Comparison of ENCODE assay signal across 16 cellular contexts in genomic region chr16:80092686-80093085, GRCh38.
DNase-seq lines count a peak whose midpoint lies in the region; ATAC-seq and TF ChIP-seq lines count a peak whose summit lies in the region.
"Had no signal": no experiment of that assay in that cellular context is flagged by ENCODE, and none has a peak within 500 bp of the region (broad histone marks: within the 10 kb centered on the region; RNA-seq: fewer than 3 reads in every experiment).

No MANE protein-coding gene starts in this region.

- H3K4me3 ChIP-seq in epithelial cell of esophagus (ENCODE audit: low read length) (no peak overlapping the region), retinal pigment epithelial cell (ENCODE audit: low read length) (no peak overlapping the region)
- H3K4me3 ChIP-seq: HAP-1, SJCRH30 had no signal

- no peak overlapping the region for H3K27ac ChIP-seq in substantia nigra (ENCODE audit: low read depth, low read length, poor library complexity, severe bottlenecking)
- H3K27ac ChIP-seq: SJCRH30 had no signal

- peak; percentile 54 for DNase-seq in EL
- DNase-seq in LHCN-M2 (ENCODE audit: low read depth) = peak; percentile 22
- peak; percentile 45 for DNase-seq in epithelial cell of esophagus (ENCODE audit: low read depth)
- peak; percentile 16 for DNase-seq in retinal pigment epithelial cell (ENCODE audit: low read depth)
- DNase-seq in Right ventricle myocardium superior = no peak
- no peak for DNase-seq in activated CD8-positive, alpha-beta memory T cell treated with anti-CD3 and anti-CD28 coated beads, Interleukin-2, amount 50 U/mL, for 4 hours
- no peak for DNase-seq in substantia nigra (lab: John Stamatoyannopoulos, UW)
- DNase-seq: BE2C; CD8-positive, alpha-beta T cell; DND-41; NCI-H1436; NCI-H2029 treated with DMSO at 0.1 percent for 48 hours; NCI-H526 treated with DMSO at 0.1 percent for 48 hours; RPMI8226; SJCRH30 had no signal

- TF ChIP-seq CTCF in epithelial cell of esophagus (IDR thresholded peaks at IDR 0.05; ENCODE audit: insufficient read depth, low read depth, low read length, missing control alignments) = no peak
- TF ChIP-seq CTCF in retinal pigment epithelial cell (conservative IDR thresholded peaks at IDR 0.05; ENCODE audit: low read depth, low read length) = no peak

- ATAC-seq in Right ventricle myocardium superior (ENCODE audit: poor library complexity) = no peak
- ATAC-seq: CD8-positive, alpha-beta T cell had no signal

- intact Hi-C loops in Right ventricle myocardium superior (cut with DNase I) = no loop called here

Comparison
In these comparisons a context has a peak if more than half of its experiments do, and no peak if none do; other contexts are left out.
1. DNase-seq: peak in EL (single experiment), LHCN-M2 (single experiment), epithelial cell of esophagus (single experiment) and retinal pigment epithelial cell (single experiment); none in Right ventricle myocardium superior (single experiment), activated CD8-positive, alpha-beta memory T cell treated with anti-CD3 and anti-CD28 coated beads, Interleukin-2, amount 50 U/mL, for 4 hours (single experiment) and substantia nigra (0 of 49).